Comparison of ENCODE assay signal across 17 cellular contexts in the genomic region with DNA sequence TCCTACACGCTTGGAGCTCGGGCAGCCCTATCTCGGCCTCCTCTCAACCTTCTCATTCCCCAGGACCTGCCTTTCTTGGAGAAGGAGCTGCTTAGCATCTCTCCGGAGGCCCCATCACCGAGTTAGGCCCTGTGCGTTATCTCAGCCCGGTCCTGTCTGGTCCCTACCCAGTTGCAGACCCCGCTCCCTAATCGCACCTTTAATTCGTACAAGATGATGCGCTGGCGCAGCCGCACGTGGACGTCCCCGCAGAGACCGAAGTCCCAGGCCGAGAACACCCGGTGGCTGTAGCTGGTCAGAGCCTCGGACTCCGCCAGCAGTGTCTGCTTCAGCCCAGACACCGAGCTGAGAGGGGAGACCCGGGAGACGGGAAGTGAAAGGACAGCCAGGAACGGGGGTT. TPM values are rescaled to one million over a fixed set of nuclear protein-coding genes. Genes with fewer than 3 reads are reported as not detected.
DNase-seq lines count a peak whose midpoint lies in the region; ATAC-seq, FAIRE-seq and TF ChIP-seq lines count a peak whose summit lies in the region.
"Had no signal": no experiment of that assay in that cellular context is flagged by ENCODE, and none has a peak within 500 bp of the region (broad histone marks: within the 10 kb centered on the region; RNA-seq: fewer than 3 reads in every experiment).

No MANE protein-coding gene starts in this region.

- WGBS in K562 (ENCODE audit: insufficient coverage, low coverage, missing lambda C conversion rate) = 70% methylated on average over 25 of the region's 25 CpGs
- WGBS in ovary, 3 donors = 86 to 89% (median 87%) methylated on average over 25 of the region's 25 CpGs

- in situ Hi-C loops in K562 (cut with MboI) = no loop called here

- no TSS peak for BruUV-seq in Caco-2 (replicated peaks; lab: Mats Ljungman, UMichigan)
- no TSS peak for BruUV-seq in K562 (replicated peaks; lab: Mats Ljungman, UMichigan)

- H3K27ac Mint-ChIP-seq in Caco-2 (ENCODE audit: unreplicated experiment) = peak overlapping the region; percentile 29
- no peak overlapping the region for H3K27ac Mint-ChIP-seq in progenitor cell of endocrine pancreas

- H3K4me3 ChIP-seq in Caco-2 (ENCODE audit: low read depth, low read length) = no peak overlapping the region
- no peak overlapping the region for H3K4me3 ChIP-seq in K562
- no peak overlapping the region for H3K4me3 ChIP-seq in ovary
- H3K4me3 ChIP-seq: BLaER1 had no signal

- ATAC-seq in K562 = no peak
- no peak for ATAC-seq in left lobe of liver
- ATAC-seq: Right ventricle myocardium inferior had no signal

- H3K4me1 Mint-ChIP-seq in Caco-2 (ENCODE audit: low read depth, unreplicated experiment) (peaks cover 34% of the 10 kb centered on the region), progenitor cell of endocrine pancreas (ENCODE audit: low read depth) (peaks cover 16% of the 10 kb centered on the region)

- H3K27me3 Mint-ChIP-seq in Caco-2 (ENCODE audit: insufficient read depth, unreplicated experiment) (no peaks in the 10 kb centered on the region), progenitor cell of endocrine pancreas (peaks cover 12% of the 10 kb centered on the region)

- TF ChIP-seq EP300 in K562 (IDR thresholded peaks at IDR 0.05; ENCODE audit: low read length) (no peak), ovary (IDR thresholded peaks at IDR 0.05) (no peak)

- H2AFZ ChIP-seq in K562 (ENCODE audit: low read depth, low read length) = no peak overlapping the region

- TF ChIP-seq RAD21 in K562 (CRISPR knock-in tag; conservative IDR thresholded peaks at IDR 0.05 in 1 of 2, IDR thresholded peaks at IDR 0.05 in 1 of 2) = no peak

- H3K27me3 ChIP-seq in Caco-2 (replicated peaks; ENCODE audit: control insufficient read depth, insufficient read depth, low read length) (no peaks in the 10 kb centered on the region), K562 (ENCODE audit: control insufficient read depth in 2 of 2, insufficient read depth in 2 of 2, low read length in 2 of 2) (no peaks in the 10 kb centered on the region), ovary (no peaks in the 10 kb centered on the region)
- H3K27me3 ChIP-seq: BLaER1 had no signal

- CTCF ChIA-PET in Caco-2 (lab: Charles Lee) (interaction anchor here (0.8 to 1.3 kb wide), 2 partner anchors 8 to 68 kb away, joined by 3 to 7 read pairs; no protein-coding TSS in a partner anchor), K562 (lab: Yijun Ruan, JAX; ENCODE audit: low intra/inter-chr PET ratio) (interaction anchor here (1.6 kb wide), 1 partner anchor 66 kb away, joined by 7 read pairs; no protein-coding TSS in a partner anchor)

- TF ChIP-seq POLR2A in K562 (conservative IDR thresholded peaks at IDR 0.05) (no peak), ovary (IDR thresholded peaks at IDR 0.05) (no peak)

- peaks cover 14% of the 10 kb centered on the region for H3K4me1 ChIP-seq in Caco-2
- H3K4me1 ChIP-seq in K562 (replicated peaks in 1 of 2; ENCODE audit: control insufficient read depth in 2 of 2, insufficient read depth in 2 of 2, low read length in 2 of 2) = peaks cover 14 to 58% of the 10 kb centered on the region in 2 experiments
- peaks cover 7% of the 10 kb centered on the region for H3K4me1 ChIP-seq in ovary (ENCODE audit: insufficient read depth)

- no peaks in the 10 kb centered on the region for H3K9me1 ChIP-seq in K562 (ENCODE audit: control insufficient read depth, insufficient read depth, low read length)

- H3K27ac ChIP-seq in 22Rv1 (peak overlapping the region; percentile 97), K562 (ENCODE audit: extremely low read depth, low read depth, low read length) (no peak overlapping the region), ovary (no peak overlapping the region)
- H3K27ac ChIP-seq: BLaER1, HL-60 had no signal

- POLR2A ChIA-PET in Caco-2 (lab: Charles Lee) (no interaction called here), K562 (lab: Yijun Ruan, JAX) (interaction anchor here (0.7 to 1.1 kb wide), 4 partner anchors 11 to 36 kb away, joined by 3 to 5 read pairs (median 4); a partner anchor contains a TSS)

- H3K36me3 Mint-ChIP-seq in Caco-2 (ENCODE audit: insufficient read depth, unreplicated experiment) (peaks cover 55% of the 10 kb centered on the region), progenitor cell of endocrine pancreas (ENCODE audit: insufficient read depth) (peaks cover 12% of the 10 kb centered on the region)

- intact Hi-C loops in Caco-2 (cut with micrococcal nuclease; ENCODE audit: unreplicated experiment) (no loop called here), K562 (cut with micrococcal nuclease) (no loop called here), ovary (cut with DNase I) (loop anchor here in 1 of 4 donors (5.0 kb wide), 1 partner anchor 67 kb away; no protein-coding TSS in a partner anchor)

- no peak for FAIRE-seq in K562 (lab: Jason Lieb, UNC)
- FAIRE-seq: RCC 7860 had no signal

- H3K9ac ChIP-seq in K562 (ENCODE audit: insufficient read depth in 1 of 2, low read depth in 2 of 2, low read length in 2 of 2) = no peak overlapping the region
- H3K9ac ChIP-seq: BLaER1 had no signal

- H3K9me3 ChIP-seq in Caco-2 = no peaks in the 10 kb centered on the region
- H3K9me3 ChIP-seq in K562 (replicated peaks; ENCODE audit: control insufficient read depth, insufficient read depth, low read depth, low read length) = no peaks in the 10 kb centered on the region
- H3K9me3 ChIP-seq in ovary = no peaks in the 10 kb centered on the region
- H3K9me3 ChIP-seq: BLaER1 had no signal

- 0 out of 2 replicates have a peak, but pooled peaks cover 10% of the 10 kb centered on the region for H4K20me1 ChIP-seq in K562 (replicated peaks; ENCODE audit: control insufficient read depth, insufficient read depth, low read length)

- no peak for DNase-seq in Caco-2
- DNase-seq in K562 (ENCODE audit: extremely low read depth in 1 of 4, low spot score in 3 of 4) = no peak
- peak; percentile 45 for DNase-seq in left lobe of liver (ENCODE audit: low spot score)
- DNase-seq in anterior cingulate cortex (lab: John Stamatoyannopoulos, UW) = no peak
- DNase-seq in ovary = no peak
- no peak for DNase-seq in progenitor cell of endocrine pancreas (ENCODE audit: low spot score, unreplicated experiment)
- no peak for DNase-seq in dedifferentiated amniotic fluid mesenchymal stem cell (ENCODE audit: extremely low spot score)
- DNase-seq: DND-41, NCI-H1105, NCI-H510A had no signal

- no peak overlapping the region for H3K4me2 ChIP-seq in K562 (ENCODE audit: insufficient read depth, low read length)

- H3K36me3 ChIP-seq in Caco-2 (ENCODE audit: control insufficient read depth, insufficient read depth, low read length) (no peaks in the 10 kb centered on the region), K562 (ENCODE audit: control insufficient read depth, insufficient read depth, low read length) (no peaks in the 10 kb centered on the region), ovary (no peaks in the 10 kb centered on the region)
- H3K36me3 ChIP-seq: BLaER1 had no signal

- no peak for TF ChIP-seq CTCF in 22Rv1 (IDR thresholded peaks at IDR 0.05)
- TF ChIP-seq CTCF in Caco-2 (IDR thresholded peaks at IDR 0.05; ENCODE audit: insufficient read depth in 1 of 2, low read depth in 1 of 2, low read length in 1 of 2, severe bottlenecking in 1 of 2, unreplicated experiment in 1 of 2) = no peak
- no peak for TF ChIP-seq CTCF in K562 (IDR thresholded peaks at IDR 0.05 in 2 of 3, conservative IDR thresholded peaks at IDR 0.05 in 1 of 3; ENCODE audit: insufficient read depth in 2 of 3, low read depth in 1 of 3, low read length in 3 of 3)
- TF ChIP-seq CTCF in ovary (IDR thresholded peaks at IDR 0.05) = no peak
- no peak for TF ChIP-seq CTCF in progenitor cell of endocrine pancreas (IDR thresholded peaks at IDR 0.05; ENCODE audit: unreplicated experiment)

- peaks cover 7% of the 10 kb centered on the region; the same call in 2 of the 3 replicates for H3K79me2 ChIP-seq in K562 (ENCODE audit: control insufficient read depth, insufficient read depth, low read length)

- peaks cover 12% of the 10 kb centered on the region for H3K9me3 Mint-ChIP-seq in Caco-2 (ENCODE audit: unreplicated experiment)
- no peaks in the 10 kb centered on the region for H3K9me3 Mint-ChIP-seq in progenitor cell of endocrine pancreas (ENCODE audit: low read depth)

- H3K4me3 Mint-ChIP-seq in Caco-2 (ENCODE audit: unreplicated experiment) = no peak overlapping the region
- no peak overlapping the region for H3K4me3 Mint-ChIP-seq in progenitor cell of endocrine pancreas (ENCODE audit: low read depth)

RNA-seq across cellular contexts. Expression of a gene that starts 5.7 kb away (rescaled TPM):
- 6.6 and 6.9 TPM in 2 replicates for total RNA-seq in Caco-2 (2022)
- 1.7 and 3.1 TPM in 2 replicates for total RNA-seq in K562 (2011; cell fraction: chromatin; rRNA removed; ENCODE audit: low replicate concordance)
- total RNA-seq in K562 (2011; cell fraction: nucleolus; rRNA removed) = 2.6 and 3.3 TPM in 2 replicates
- total RNA-seq in K562 (2011; cell fraction: nucleoplasm; rRNA removed) = 1.4 and 2.3 TPM in 2 replicates
- total RNA-seq in K562 (2014; rRNA removed) = 10.5 and 12.6 TPM in 2 replicates
- total RNA-seq in K562 (2014; rRNA removed; fragmentation: Illumina TruSeq; extraction: Trizol) = 2.3 and 2.6 TPM in 2 replicates
- 6.9 and 8.2 TPM in 2 replicates for total RNA-seq in K562 (2015; rRNA removed; fragmentation: Illumina TruSeq; extraction: Trizol)
- total RNA-seq in K562 (2021) = 4.7 and 5.5 TPM in 2 replicates
- polyA plus RNA-seq in K562 (2011; rRNA removed) = 1.5 and 1.7 TPM in 2 replicates
- polyA plus RNA-seq in K562 (2011; cell fraction: cytosol; rRNA removed) = 1.3 and 1.7 TPM in 2 replicates
- polyA plus RNA-seq in K562 (2011; cell fraction: nucleus; rRNA removed) = 0.90 and 1.2 TPM in 2 replicates
- polyA plus RNA-seq in K562 (2012) = 6.2 TPM in 2 replicates
- 6.2 and 6.7 TPM in 2 replicates for polyA plus RNA-seq in K562 (2014; fragmentation: Illumina TruSeq; extraction: Trizol)
- under 1 TPM; 0.30 to 0.77 TPM for polyA plus RNA-seq in K562 (2014; fragmentation: Nextera tagmentation; extraction: Ambion mirVana)
- 6.7 and 9.1 TPM in 2 replicates for polyA plus RNA-seq in K562 (2014; rRNA removed)
- 0.74 and 0.78 TPM in 2 replicates for polyA minus RNA-seq in K562 (2011; rRNA and poly(A)+ RNA removed)
- 1.2 TPM in 1 of 2 replicates, not detected in the other for polyA minus RNA-seq in K562 (2011; cell fraction: cytosol; rRNA and poly(A)+ RNA removed)
- 0.44 and 0.54 TPM in 2 replicates for polyA minus RNA-seq in K562 (2011; cell fraction: nucleus; rRNA and poly(A)+ RNA removed)
- 1.3 TPM for total RNA-seq in left lobe of liver
- 10 to 100 TPM in 1 of 7 donors, 1 to 10 TPM in 6; 6.4 to 11.1 (median 8.5) TPM for total RNA-seq in ovary
- polyA plus RNA-seq in ovary = 10 to 100 TPM in 1 of 2 donors, 1 to 10 TPM in 1; 5.2 to 14.0 TPM
- 6.8 and 7.2 TPM in 2 replicates for total RNA-seq in progenitor cell of endocrine pancreas

RNA-seq across cellular contexts. Expression of a gene that starts 7.7 kb away (rescaled TPM):
- total RNA-seq in Caco-2 (2022) (38.9 and 45.9 TPM in 2 replicates), K562 (2014; rRNA removed) (not detected in 2 replicates), K562 (2014; rRNA removed; fragmentation: Illumina TruSeq; extraction: Trizol) (not detected in 2 replicates), K562 (2015; rRNA removed; fragmentation: Illumina TruSeq; extraction: Trizol) (0.11 and 0.18 TPM in 2 replicates), K562 (2021) (0.36 and 0.51 TPM in 2 replicates), left lobe of liver (1.9 TPM), ovary (100 to 1,000 TPM in 1 of 7 donors, 10 to 100 TPM in 1, 1 to 10 TPM in 3, under 1 TPM in 2; 0.45 to 103 (median 6.5) TPM), progenitor cell of endocrine pancreas (119 and 125 TPM in 2 replicates)
- 0.28 TPM in 1 of 2 replicates, not detected in the other for total RNA-seq in K562 (2011; cell fraction: chromatin; rRNA removed; ENCODE audit: low replicate concordance)
- 0.67 and 0.79 TPM in 2 replicates for total RNA-seq in K562 (2011; cell fraction: nucleolus; rRNA removed)
- not detected in 2 replicates for total RNA-seq in K562 (2011; cell fraction: nucleoplasm; rRNA removed)
- polyA plus RNA-seq in K562 (2011; rRNA removed) (0.36 and 0.43 TPM in 2 replicates), K562 (2014; fragmentation: Illumina TruSeq; extraction: Trizol) (0.29 and 0.74 TPM in 2 replicates), K562 (2014; fragmentation: Nextera tagmentation; extraction: Ambion mirVana) (under 1 TPM; 0.35 to 0.79 TPM), K562 (2014; rRNA removed) (0.12 and 0.81 TPM in 2 replicates), ovary (under 1 TPM; 0.79 to 0.87 TPM)
- polyA plus RNA-seq in K562 (2011; cell fraction: cytosol; rRNA removed) = 0.27 and 0.44 TPM in 2 replicates
- 0.65 and 1.5 TPM in 2 replicates for polyA plus RNA-seq in K562 (2011; cell fraction: nucleus; rRNA removed)
- polyA plus RNA-seq in K562 (2012) = 1.1 and 1.7 TPM in 2 replicates
- polyA minus RNA-seq in K562 (2011; rRNA and poly(A)+ RNA removed) = not detected in 2 replicates
- polyA minus RNA-seq in K562 (2011; cell fraction: cytosol; rRNA and poly(A)+ RNA removed) = not detected in 2 replicates
- not detected in 2 replicates for polyA minus RNA-seq in K562 (2011; cell fraction: nucleus; rRNA and poly(A)+ RNA removed)
- total RNA-seq: OCI-LY7, SK-MEL-5 had no signal

RNA-seq across cellular contexts. Expression of a gene that starts 24.2 kb away (rescaled TPM):
- total RNA-seq in Caco-2 (2022) (137 and 149 TPM in 2 replicates), K562 (2014; rRNA removed) (87.0 and 104 TPM in 2 replicates), K562 (2014; rRNA removed; fragmentation: Illumina TruSeq; extraction: Trizol) (15.4 and 18.2 TPM in 2 replicates), K562 (2015; rRNA removed; fragmentation: Illumina TruSeq; extraction: Trizol) (56.1 and 60.7 TPM in 2 replicates), K562 (2021) (153 and 160 TPM in 2 replicates), left lobe of liver (34.3 TPM), ovary (100 to 1,000 TPM in 1 of 7 donors, 10 to 100 TPM in 6; 41.8 to 105 (median 56.8) TPM), progenitor cell of endocrine pancreas (91.5 and 99.1 TPM in 2 replicates)
- 69.6 and 252 TPM in 2 replicates for total RNA-seq in K562 (2011; cell fraction: chromatin; rRNA removed; ENCODE audit: low replicate concordance)
- total RNA-seq in K562 (2011; cell fraction: nucleolus; rRNA removed) = 206 and 229 TPM in 2 replicates
- total RNA-seq in K562 (2011; cell fraction: nucleoplasm; rRNA removed) = 169 and 219 TPM in 2 replicates
- polyA plus RNA-seq in K562 (2011; rRNA removed) (30.3 and 85.5 TPM in 2 replicates), K562 (2014; fragmentation: Illumina TruSeq; extraction: Trizol) (79.6 and 108 TPM in 2 replicates), K562 (2014; fragmentation: Nextera tagmentation; extraction: Ambion mirVana) (1 to 10 TPM; 1.4 to 2.6 TPM), K562 (2014; rRNA removed) (79.2 and 92.4 TPM in 2 replicates), ovary (10 to 100 TPM; 41.0 to 51.3 TPM)
- polyA plus RNA-seq in K562 (2011; cell fraction: cytosol; rRNA removed) = 53.9 and 134 TPM in 2 replicates
- 78.0 and 150 TPM in 2 replicates for polyA plus RNA-seq in K562 (2011; cell fraction: nucleus; rRNA removed)
- 134 and 209 TPM in 2 replicates for polyA plus RNA-seq in K562 (2012)
- polyA minus RNA-seq in K562 (2011; rRNA and poly(A)+ RNA removed) = 16.9 and 19.4 TPM in 2 replicates
- 91.7 and 110 TPM in 2 replicates for polyA minus RNA-seq in K562 (2011; cell fraction: cytosol; rRNA and poly(A)+ RNA removed)
- polyA minus RNA-seq in K562 (2011; cell fraction: nucleus; rRNA and poly(A)+ RNA removed) = 39.8 and 40.0 TPM in 2 replicates

RNA-seq across cellular contexts. Expression of a gene that starts 25.9 kb away (rescaled TPM):
- total RNA-seq in Caco-2 (2022) (42.6 TPM in 2 replicates), K562 (2014; rRNA removed) (48.3 and 52.3 TPM in 2 replicates), K562 (2014; rRNA removed; fragmentation: Illumina TruSeq; extraction: Trizol) (11.0 and 15.9 TPM in 2 replicates), K562 (2015; rRNA removed; fragmentation: Illumina TruSeq; extraction: Trizol) (32.8 and 34.3 TPM in 2 replicates), K562 (2021) (43.7 and 45.7 TPM in 2 replicates), left lobe of liver (17.4 TPM), ovary (10 to 100 TPM; 47.3 to 98.8 (median 56.2) TPM), progenitor cell of endocrine pancreas (38.6 and 39.7 TPM in 2 replicates)
- total RNA-seq in K562 (2011; cell fraction: chromatin; rRNA removed; ENCODE audit: low replicate concordance) = 6.2 and 16.5 TPM in 2 replicates
- total RNA-seq in K562 (2011; cell fraction: nucleolus; rRNA removed) = 24.2 and 25.2 TPM in 2 replicates
- total RNA-seq in K562 (2011; cell fraction: nucleoplasm; rRNA removed) = 10.4 and 11.7 TPM in 2 replicates
- polyA plus RNA-seq in K562 (2011; rRNA removed) (29.5 and 39.8 TPM in 2 replicates), K562 (2014; fragmentation: Illumina TruSeq; extraction: Trizol) (15.6 and 34.6 TPM in 2 replicates), K562 (2014; fragmentation: Nextera tagmentation; extraction: Ambion mirVana) (1 to 10 TPM; 3.1 to 3.9 TPM), K562 (2014; rRNA removed) (57.6 and 59.9 TPM in 2 replicates), ovary (10 to 100 TPM; 12.5 to 71.9 TPM)
- polyA plus RNA-seq in K562 (2011; cell fraction: cytosol; rRNA removed) = 70.3 and 121 TPM in 2 replicates
- 32.8 and 33.9 TPM in 2 replicates for polyA plus RNA-seq in K562 (2011; cell fraction: nucleus; rRNA removed)
- polyA plus RNA-seq in K562 (2012) = 30.6 and 41.6 TPM in 2 replicates
- polyA minus RNA-seq in K562 (2011; rRNA and poly(A)+ RNA removed) = 8.6 and 12.1 TPM in 2 replicates
- polyA minus RNA-seq in K562 (2011; cell fraction: cytosol; rRNA and poly(A)+ RNA removed) = 18.6 and 27.7 TPM in 2 replicates
- 6.5 and 8.9 TPM in 2 replicates for polyA minus RNA-seq in K562 (2011; cell fraction: nucleus; rRNA and poly(A)+ RNA removed)

RNA-seq across cellular contexts. Expression of a gene that starts 27.7 kb away (rescaled TPM):
- 77.7 and 82.1 TPM in 2 replicates for total RNA-seq in Caco-2 (2022)
- total RNA-seq in K562 (2011; cell fraction: chromatin; rRNA removed; ENCODE audit: low replicate concordance) = 79.4 and 81.7 TPM in 2 replicates
- total RNA-seq in K562 (2011; cell fraction: nucleolus; rRNA removed) = 23.0 and 23.3 TPM in 2 replicates
- total RNA-seq in K562 (2011; cell fraction: nucleoplasm; rRNA removed) = 36.7 and 42.3 TPM in 2 replicates
- total RNA-seq in K562 (2014; rRNA removed) = 16.3 and 17.5 TPM in 2 replicates
- 9.9 and 10.7 TPM in 2 replicates for total RNA-seq in K562 (2014; rRNA removed; fragmentation: Illumina TruSeq; extraction: Trizol)
- 9.4 and 10.7 TPM in 2 replicates for total RNA-seq in K562 (2015; rRNA removed; fragmentation: Illumina TruSeq; extraction: Trizol)
- 51.4 and 60.4 TPM in 2 replicates for total RNA-seq in K562 (2021)
- 5.6 and 8.7 TPM in 2 replicates for polyA plus RNA-seq in K562 (2011; rRNA removed)
- 7.9 and 9.0 TPM in 2 replicates for polyA plus RNA-seq in K562 (2011; cell fraction: cytosol; rRNA removed)
- polyA plus RNA-seq in K562 (2011; cell fraction: nucleus; rRNA removed) = 18.6 and 27.5 TPM in 2 replicates
- polyA plus RNA-seq in K562 (2012) = 39.2 and 52.8 TPM in 2 replicates
- 56.5 and 63.4 TPM in 2 replicates for polyA plus RNA-seq in K562 (2014; fragmentation: Illumina TruSeq; extraction: Trizol)
- under 1 TPM; 0.27 to 0.46 TPM for polyA plus RNA-seq in K562 (2014; fragmentation: Nextera tagmentation; extraction: Ambion mirVana)
- polyA plus RNA-seq in K562 (2014; rRNA removed) = 17.3 and 21.3 TPM in 2 replicates
- 25.4 and 28.9 TPM in 2 replicates for polyA minus RNA-seq in K562 (2011; rRNA and poly(A)+ RNA removed)
- 33.3 and 34.9 TPM in 2 replicates for polyA minus RNA-seq in K562 (2011; cell fraction: cytosol; rRNA and poly(A)+ RNA removed)
- polyA minus RNA-seq in K562 (2011; cell fraction: nucleus; rRNA and poly(A)+ RNA removed) = 6.5 and 9.7 TPM in 2 replicates
- 19.0 TPM for total RNA-seq in left lobe of liver
- total RNA-seq in ovary = 10 to 100 TPM; 14.4 to 44.8 (median 41.6) TPM
- polyA plus RNA-seq in ovary = 10 to 100 TPM; 30.9 to 65.6 TPM
- 75.4 and 77.3 TPM in 2 replicates for total RNA-seq in progenitor cell of endocrine pancreas
